ENCODE assay signal across 9 cellular contexts in genomic region chr1:93661829-93662474, GRCh38. TPM values are rescaled to one million over a fixed set of nuclear protein-coding genes. Genes with fewer than 3 reads are reported as not detected.
DNase-seq lines count a peak whose midpoint lies in the region; ATAC-seq and TF ChIP-seq lines count a peak whose summit lies in the region.
"Had no signal": no experiment of that assay in that cellular context is flagged by ENCODE, and none has a peak within 500 bp of the region (broad histone marks: within the 10 kb centered on the region; RNA-seq: fewer than 3 reads in every experiment).

No MANE protein-coding gene starts in this region.

- no peak for TF ChIP-seq POLR2A in esophagus muscularis mucosa (IDR thresholded peaks at IDR 0.05; ENCODE audit: low read depth)

- H3K79me2 ChIP-seq in PC-3 (ENCODE audit: low read length) = peaks cover 99% of the 10 kb centered on the region
- peaks cover 58% of the 10 kb centered on the region for H3K79me2 ChIP-seq in smooth muscle cell (ENCODE audit: low read depth)

- DNase-seq in PC-3 (peak; percentile 71), esophagus muscularis mucosa (ENCODE audit: extremely low spot score) (no peak), smooth muscle cell (lab: John Stamatoyannopoulos, UW; ENCODE audit: unreplicated experiment) (no peak), KBM-7 (no peak), mucosa of descending colon (no peak)
- DNase-seq: NCI-H1417 treated with DMSO at 0.1 percent for 48 hours had no signal

- no TSS peak for BruUV-seq in PC-3 (replicated peaks; lab: Mats Ljungman, UMichigan)

- ATAC-seq in GM18511 (IDR thresholded peaks at IDR 0.05; ENCODE audit: unreplicated experiment) (peak; percentile 84), PC-3 (peak; percentile 17), HG02973 (IDR thresholded peaks at IDR 0.05; ENCODE audit: unreplicated experiment) (no peak), HG02840 (IDR thresholded peaks at IDR 0.05; ENCODE audit: low FRiP score, unreplicated experiment) (no peak), mucosa of descending colon (no peak)

- H4K20me1 ChIP-seq in PC-3 (ENCODE audit: low read length) (peaks cover 61% of the 10 kb centered on the region), smooth muscle cell (ENCODE audit: low read depth) (peaks cover 73% of the 10 kb centered on the region)

- 32% methylated on average over 7 of the region's 7 CpGs for WGBS in esophagus muscularis mucosa
- 28% methylated on average over 7 of the region's 7 CpGs for WGBS in smooth muscle cell (ENCODE audit: low lambda C conversion rate)

- POLR2A ChIA-PET in PC-3 (lab: Charles Lee; ENCODE audit: unreplicated experiment) = no interaction called here

- CTCF ChIA-PET in PC-3 (lab: Charles Lee) = interaction anchor here (0.5 kb wide), 1 partner anchor 151 kb away, joined by 3 read pairs; no protein-coding TSS in a partner anchor

- H2AFZ ChIP-seq in PC-3 (ENCODE audit: low read length) = no peak overlapping the region
- no peak overlapping the region for H2AFZ ChIP-seq in smooth muscle cell (ENCODE audit: low read depth)

- H3F3A ChIP-seq in PC-3 (ENCODE audit: low read length, unreplicated experiment) (peaks cover 28% of the 10 kb centered on the region), smooth muscle cell (ENCODE audit: low read depth) (peaks cover 55% of the 10 kb centered on the region)

- TF ChIP-seq CTCF in PC-3 (conservative IDR thresholded peaks at IDR 0.05; ENCODE audit: low read depth, low read length) = no peak
- TF ChIP-seq CTCF in esophagus muscularis mucosa (IDR thresholded peaks at IDR 0.05) = no peak
- TF ChIP-seq CTCF in smooth muscle cell (IDR thresholded peaks at IDR 0.05; ENCODE audit: borderline replicate concordance, insufficient read depth, poor library complexity, severe bottlenecking) = no peak
- TF ChIP-seq CTCF in mucosa of descending colon (IDR thresholded peaks at IDR 0.05) = no peak

- H3K36me3 ChIP-seq in PC-3 (ENCODE audit: low read depth, low read length) (peaks cover 84% of the 10 kb centered on the region), esophagus muscularis mucosa (peaks cover 0 to 5% (median 0%) of the 10 kb centered on the region in 4 donors), smooth muscle cell (ENCODE audit: low read depth) (peaks cover 5% of the 10 kb centered on the region), mucosa of descending colon (ENCODE audit: low read depth) (no peaks in the 10 kb centered on the region)

- H3K9ac ChIP-seq in PC-3 (ENCODE audit: low read length) (peak overlapping the region; percentile 0), smooth muscle cell (ENCODE audit: low read depth) (peak overlapping the region; percentile 53)

- H3K27me3 ChIP-seq in PC-3 (ENCODE audit: low read length) (no peaks in the 10 kb centered on the region), esophagus muscularis mucosa (no peaks in the 10 kb centered on the region), smooth muscle cell (ENCODE audit: low read depth) (no peaks in the 10 kb centered on the region)

- in situ Hi-C loops in KBM-7 (cut with MboI; ENCODE audit: low pct_unique_long_range_greater_than_20kb, low sequenced_read_pairs) = no loop called here

- intact Hi-C loops in PC-3 (cut with micrococcal nuclease) = no loop called here
- intact Hi-C loops in esophagus muscularis mucosa (cut with DNase I) = no loop called here
- intact Hi-C loops in mucosa of descending colon (cut with DNase I, micrococcal nuclease) = no loop called here

- TF ChIP-seq EP300 in esophagus muscularis mucosa (IDR thresholded peaks at IDR 0.05) = no peak

- H3K27ac ChIP-seq in PC-3 (ENCODE audit: low read length) (peak overlapping the region; percentile 86), esophagus muscularis mucosa (replicated peaks in 1 of 4) (peak overlapping the region; percentile 56 to 71 (median 69)), smooth muscle cell (ENCODE audit: low read depth) (peak overlapping the region; percentile 99)

- H3K4me2 ChIP-seq in PC-3 (ENCODE audit: low read length) (peak overlapping the region; percentile 48), smooth muscle cell (peak overlapping the region; percentile 70)

- H3K9me3 ChIP-seq in PC-3 (ENCODE audit: low read length) (no peaks in the 10 kb centered on the region), esophagus muscularis mucosa (no peaks in the 10 kb centered on the region), smooth muscle cell (replicated peaks; ENCODE audit: low read depth) (no peaks in the 10 kb centered on the region), mucosa of descending colon (no peaks in the 10 kb centered on the region)

- H3K9me2 ChIP-seq in PC-3 (replicated peaks; ENCODE audit: low read length) = no peaks in the 10 kb centered on the region

- H3K4me1 ChIP-seq in PC-3 (ENCODE audit: insufficient read depth, low read length) (peaks cover 60% of the 10 kb centered on the region), esophagus muscularis mucosa (peaks cover 56 to 70% (median 65%) of the 10 kb centered on the region in 4 donors), smooth muscle cell (ENCODE audit: low read depth) (peaks cover 36% of the 10 kb centered on the region), mucosa of descending colon (ENCODE audit: low read depth) (no peaks in the 10 kb centered on the region)

- no peak overlapping the region for H3K4me3 ChIP-seq in PC-3 (ENCODE audit: low read length)
- H3K4me3 ChIP-seq in esophagus muscularis mucosa = peak overlapping the region; percentile 20 to 34 (median 29)
- H3K4me3 ChIP-seq in smooth muscle cell = peak overlapping the region; percentile 8
- no peak overlapping the region for H3K4me3 ChIP-seq in mucosa of descending colon

RNA-seq across cellular contexts. Expression of gene BCAR3, which starts 19.7 kb away (rescaled TPM):
- total RNA-seq in PC-3 (2014; rRNA removed) (169 and 171 TPM in 2 replicates), esophagus muscularis mucosa (10 to 100 TPM; 20.2 to 47.2 (median 32.3) TPM), smooth muscle cell (24.9 and 25.6 TPM in 2 replicates), mucosa of descending colon (10 to 100 TPM; 37.2 to 73.7 (median 54.3) TPM)
- polyA plus RNA-seq in smooth muscle cell = 21.4 and 26.7 TPM in 2 replicates

Comparison
In these comparisons a context has a peak if more than half of its experiments do, and no peak if none do; other contexts are left out.
1. ATAC-seq: peak in GM18511 (single experiment) and PC-3 (single experiment); none in HG02973 (single experiment), HG02840 (single experiment) and mucosa of descending colon (single experiment).
2. H3K4me3 ChIP-seq: peak in esophagus muscularis mucosa (4 of 4) and smooth muscle cell (single experiment); none in PC-3 (single experiment) and mucosa of descending colon (single experiment).
3. Peak in every context shown above with its lines, with median percentiles within 50 percentile points of each other: H3K27ac ChIP-seq.